2 cellular contexts compared by ENCODE assay signal in genomic region chr1:90175490-90176157, GRCh38.
TF ChIP-seq lines count a peak whose summit lies in the region.

No MANE protein-coding gene starts in this region.

TF ChIP-seq in K562, 482 proteins besides CTCF, POLR2A, EP300 and RAD21 (continued from another document):
- TF ChIP-seq SNAPC5 (CRISPR knock-in tag; IDR thresholded peaks at IDR 0.05) (no peak), NCOA2 (IDR thresholded peaks at IDR 0.05; ENCODE audit: partially characterized antibody in 2 of 2) (no peak), ARHGAP35 (IDR thresholded peaks at IDR 0.05; ENCODE audit: partially characterized antibody) (no peak), ZNF311 (CRISPR knock-in tag; IDR thresholded peaks at IDR 0.05) (no peak), THRA (IDR thresholded peaks at IDR 0.05) (no peak), ZBTB7A (IDR thresholded peaks at IDR 0.05; ENCODE audit: borderline replicate concordance, control insufficient read depth, low read depth, low read length) (no peak), PRDM10 (IDR thresholded peaks at IDR 0.05; ENCODE audit: partially characterized antibody) (no peak), NR3C1 (CRISPR knock-in tag; IDR thresholded peaks at IDR 0.05) (no peak), ILK (tag; IDR thresholded peaks at IDR 0.05; ENCODE audit: borderline replicate concordance, low read depth) (no peak), CEBPZ (IDR thresholded peaks at IDR 0.05; ENCODE audit: borderline replicate concordance, low read depth, low read length) (no peak), ZNF354B (CRISPR knock-in tag; IDR thresholded peaks at IDR 0.05) (no peak), ZNF639 (CRISPR knock-in tag; conservative IDR thresholded peaks at IDR 0.05 in 1 of 2, IDR thresholded peaks at IDR 0.05 in 1 of 2) (no peak), E2F5 (CRISPR knock-in tag; IDR thresholded peaks at IDR 0.05) (no peak), ZNF23 (CRISPR knock-in tag; IDR thresholded peaks at IDR 0.05) (no peak), CEBPG (CRISPR knock-in tag; IDR thresholded peaks at IDR 0.05) (no peak), CEBPG (tag; conservative IDR thresholded peaks at IDR 0.05 in 1 of 2, IDR thresholded peaks at IDR 0.05 in 1 of 2) (0 out of 4 replicates have a peak, but pooled peaks have one; percentile 18 to 21)

TF ChIP-seq in HepG2, 621 proteins besides CTCF, POLR2A, EP300 and RAD21 (continued from another document):
- no peak for TF ChIP-seq ZXDC (CRISPR knock-in tag; IDR thresholded peaks at IDR 0.05)
- no peak for TF ChIP-seq RXRB (CRISPR knock-in tag; IDR thresholded peaks at IDR 0.05; ENCODE audit: borderline replicate concordance)
- TF ChIP-seq SIX4 (CRISPR knock-in tag; IDR thresholded peaks at IDR 0.05): no peak
- TF ChIP-seq KLF9 (CRISPR knock-in tag; IDR thresholded peaks at IDR 0.05; ENCODE audit: low read depth): no peak
- peak; percentile 23; the same call in 1 of the 2 replicates for TF ChIP-seq CEBPG (CRISPR knock-in tag; IDR thresholded peaks at IDR 0.05)
- TF ChIP-seq ZNF644 (CRISPR knock-in tag; IDR thresholded peaks at IDR 0.05; ENCODE audit: low read depth): no peak
- no peak for TF ChIP-seq SSRP1 (CRISPR knock-in tag; IDR thresholded peaks at IDR 0.05)
- TF ChIP-seq ZFP41 (CRISPR knock-in tag; IDR thresholded peaks at IDR 0.05; ENCODE audit: borderline replicate concordance): no peak
